26 cellular contexts compared by ENCODE assay signal in genomic region chr7:115441033-115441432, GRCh38.
"Had no signal": no experiment of that assay in that cellular context is flagged by ENCODE, and none has a peak within 500 bp of the region (broad histone marks: within the 10 kb centered on the region; RNA-seq: fewer than 3 reads in every experiment).

No MANE protein-coding gene starts in this region.

- DNase-seq: stimulated activated CD4-positive, alpha-beta T cell treated with anti-CD3 and anti-CD28 coated beads, Interleukin-2, amount 100 ng/mL, for 48 hours; stimulated activated CD4-positive, alpha-beta T cell treated with anti-CD3 and anti-CD28 coated beads, Interleukin-4, amount 100 ng/mL, for 1 hour; stimulated activated CD4-positive, alpha-beta T cell treated with anti-CD3 and anti-CD28 coated beads, Interleukin-4, amount 100 ng/mL, for 24 hours; stimulated activated CD4-positive, alpha-beta T cell treated with anti-CD3 and anti-CD28 coated beads, Interleukin-4, amount 100 ng/mL, for 4 hours; stimulated activated CD8-positive, alpha-beta memory T cell treated with anti-CD3 and anti-CD28 coated beads, Interleukin-4, amount 100 ng/mL, for 48 hours; stimulated activated naive B cell treated with anti-CD40 and anti-IgM and Interleukin-4, amounts not matched to agents 10 μg/mL and 1 μg/mL and 100 μg/mL, for 72 hours; stimulated activated naive CD4-positive, alpha-beta T cell; stimulated activated naive CD4-positive, alpha-beta T cell treated with Interleukin-2 at 50 U/mL for 16 hours; stimulated activated naive CD8-positive, alpha-beta T cell treated with anti-CD3 and anti-CD28 coated beads, Interleukin-15, amount 100 ng/mL, for 72 hours; stimulated activated naive CD8-positive, alpha-beta T cell treated with anti-CD3 and anti-CD28 coated beads, Interleukin-15, Interleukin-2, amounts not matched to agents 100 U/mL and 50 U/mL, for 24 hours; stomach; substantia nigra; testis; thyroid gland; tibial artery; transverse colon; upper lobe of left lung; upper lobe of right lung; uterus had no signal

- ATAC-seq: stimulated activated effector memory CD8-positive, alpha-beta T cell treated with anti-CD3 and anti-CD28 coated beads, Interleukin-12 subunit alpha, Interleukin-12 subunit beta, amount 100 ng/mL, for 72 hours; stimulated activated memory B cell treated with anti-CD40 and anti-IgM and Interleukin-4, amounts not matched to agents 10 μg/mL and 1 μg/mL and 100 μg/mL, for 72 hours; stimulated activated naive B cell treated with anti-CD40 and anti-IgM and Interleukin-4, amounts not matched to agents 10 μg/mL and 1 μg/mL and 100 μg/mL, for 72 hours; stimulated activated naive CD8-positive, alpha-beta T cell treated with anti-CD3 and anti-CD28 coated beads, Interleukin-15, amount 100 ng/mL, for 72 hours; stimulated activated naive CD8-positive, alpha-beta T cell treated with anti-CD3 and anti-CD28 coated beads, Interleukin-15, Interleukin-2, amounts not matched to agents 100 U/mL and 50 U/mL, for 24 hours; upper lobe of right lung had no signal

- H3K4me1 ChIP-seq: stomach, suprapubic skin, testis, thyroid gland, tibial artery, tibial nerve, transverse colon, upper lobe of left lung, upper lobe of right lung, uterus, vagina had no signal

- H3K4me3 ChIP-seq: stomach, suprapubic skin, testis, thoracic aorta, thyroid gland, tibial artery, tibial nerve, transverse colon, upper lobe of left lung, upper lobe of right lung, uterus, vagina had no signal

- H3K36me3 ChIP-seq: stomach, suprapubic skin, thoracic aorta, thyroid gland, tibial artery, tibial nerve, transverse colon, upper lobe of left lung, upper lobe of right lung, uterus, vagina had no signal

- H3K9me3 ChIP-seq: stomach, suprapubic skin, testis, thoracic aorta, thyroid gland, tibial artery, tibial nerve, transverse colon, upper lobe of left lung, upper lobe of right lung, uterus, vagina had no signal

- H3K27ac ChIP-seq: stomach, suprapubic skin, testis, thoracic aorta, thyroid gland, tibial artery, tibial nerve, transverse colon, upper lobe of left lung, upper lobe of right lung, uterus, vagina had no signal

- FAIRE-seq: urothelium cell line had no signal

- H3K27me3 ChIP-seq: stomach, suprapubic skin, testis, thyroid gland, tibial artery, tibial nerve, transverse colon, upper lobe of left lung, upper lobe of right lung, uterus, vagina had no signal
